Comparison of ENCODE assay signal across 10 cellular contexts in the genomic region with DNA sequence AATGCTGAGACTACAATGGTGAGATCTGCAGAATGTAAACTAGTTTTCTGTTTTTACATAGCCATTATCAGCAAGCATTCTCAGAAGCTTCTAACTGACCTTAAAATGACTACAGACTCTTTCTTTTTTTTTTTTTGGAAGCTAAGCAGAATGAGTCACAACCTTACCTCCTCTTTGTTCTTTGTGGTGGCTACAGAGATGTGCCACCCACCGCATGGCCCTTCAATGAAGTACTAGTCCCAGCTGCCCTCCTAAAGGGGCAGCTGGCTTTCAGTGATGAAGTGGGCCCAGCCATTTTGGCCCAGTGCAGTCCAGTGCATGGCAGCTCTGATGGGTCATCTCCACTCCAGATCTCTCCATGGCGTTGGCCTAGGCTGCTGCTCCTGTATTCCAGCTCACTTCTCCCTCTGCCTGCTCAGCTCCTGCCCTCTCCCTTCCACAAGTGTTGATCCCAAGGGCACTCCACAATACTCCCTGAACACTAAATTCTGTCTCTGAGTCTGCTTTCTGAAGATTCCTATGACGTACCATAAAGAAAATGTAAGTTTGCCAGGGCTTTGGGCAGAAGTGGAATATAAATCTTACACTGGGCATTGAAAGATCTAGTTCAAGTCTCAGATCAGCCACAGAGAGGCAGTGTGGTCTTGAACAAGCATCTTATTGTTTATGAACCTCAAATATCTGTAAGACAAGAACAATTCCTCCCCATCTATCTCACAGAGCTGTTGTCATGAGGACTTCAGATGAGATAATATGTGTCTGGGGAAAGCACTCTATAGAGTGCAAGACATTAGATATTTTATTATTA.
DNase-seq lines count a peak whose midpoint lies in the region; ATAC-seq and TF ChIP-seq lines count a peak whose summit lies in the region.
"Had no signal": no experiment of that assay in that cellular context is flagged by ENCODE, and none has a peak within 500 bp of the region (broad histone marks: within the 10 kb centered on the region; RNA-seq: fewer than 3 reads in every experiment).

No MANE protein-coding gene starts in this region.

- ATAC-seq in GM23338: no peak; the same call in 2 of the 3 replicates
- no peak for ATAC-seq in GM21737 (IDR thresholded peaks at IDR 0.05; ENCODE audit: unreplicated experiment)
- no peak for ATAC-seq in HG03460 (IDR thresholded peaks at IDR 0.05; ENCODE audit: unreplicated experiment)
- no peak for ATAC-seq in activated naive CD4-positive, alpha-beta T cell treated with anti-CD3 and anti-CD28 coated beads, Interleukin-2, amount 50 U/mL, for 72 hours
- ATAC-seq: K562 had no signal

- peak; percentile 25 for DNase-seq in Ammon's horn (ENCODE audit: low spot score)
- DNase-seq in GM23338 (ENCODE audit: low spot score): no peak
- DNase-seq in SK-MEL-5 (ENCODE audit: low read depth, low spot score): peak; percentile 73
- DNase-seq in left ventricle myocardium inferior: no peak
- no peak for DNase-seq in adrenal gland
- no peak for DNase-seq in activated naive CD4-positive, alpha-beta T cell treated with anti-CD3 and anti-CD28 coated beads, Interleukin-2, amount 50 U/mL, for 72 hours (ENCODE audit: low spot score in 2 of 2)
- DNase-seq: stimulated activated CD4-positive, alpha-beta T cell treated with anti-CD3 and anti-CD28 coated beads, Interleukin-1b, Interleukin-23, amount 100 ng/mL, for 48 hours had no signal

- no peaks in the 10 kb centered on the region for H4K20me1 ChIP-seq in GM23338 (replicated peaks; ENCODE audit: insufficient read depth)

- H3K79me2 ChIP-seq in GM23338 (replicated peaks; ENCODE audit: insufficient read depth): no peaks in the 10 kb centered on the region

- no peaks in the 10 kb centered on the region for H3K27me3 Mint-ChIP-seq in GM23338 (ENCODE audit: insufficient read depth, low read depth, poor library complexity)

- no peak for TF ChIP-seq POLR2A in adrenal gland (IDR thresholded peaks at IDR 0.05)

- no peaks in the 10 kb centered on the region for H3K36me3 ChIP-seq in GM23338 (ENCODE audit: insufficient read depth)
- no peaks in the 10 kb centered on the region for H3K36me3 ChIP-seq in left ventricle myocardium inferior
- no peaks in the 10 kb centered on the region for H3K36me3 ChIP-seq in adrenal gland (replicated peaks in 1 of 2)

- TF ChIP-seq CTCF in GM23338 (conservative IDR thresholded peaks at IDR 0.05; ENCODE audit: low read depth in 2 of 2) (peak; percentile 41 to 48), left ventricle myocardium inferior (IDR thresholded peaks at IDR 0.05; ENCODE audit: borderline replicate concordance) (peak; percentile 66), adrenal gland (IDR thresholded peaks at IDR 0.05) (no peak)

- 72 to 88% (median 83%) methylated on average over 3 of the region's 3 CpGs for WGBS in adrenal gland, 4 donors

- in situ Hi-C loops in SK-MEL-5 (cut with HindIII; ENCODE audit: low pct_unique_long_range_greater_than_20kb, low sequenced_read_pairs): no loop called here

- intact Hi-C loops in left ventricle myocardium inferior (cut with micrococcal nuclease): no loop called here
- intact Hi-C loops in adrenal gland (cut with DNase I): no loop called here

- no peak overlapping the region for H3K4me2 ChIP-seq in GM23338

- H3K4me3 Mint-ChIP-seq in GM23338: no peak overlapping the region

- H3K4me1 Mint-ChIP-seq in GM23338: peaks cover 20% of the 10 kb centered on the region

- H3K9me2 ChIP-seq in GM23338 (ENCODE audit: insufficient read depth): no peaks in the 10 kb centered on the region

- H3K4me3 ChIP-seq in GM23338: no peak overlapping the region
- H3K4me3 ChIP-seq in left ventricle myocardium inferior: no peak overlapping the region
- no peak overlapping the region for H3K4me3 ChIP-seq in adrenal gland
- H3K4me3 ChIP-seq: K562 had no signal

- no peaks in the 10 kb centered on the region for H3K36me3 Mint-ChIP-seq in GM23338 (ENCODE audit: low read depth)
- H3K36me3 Mint-ChIP-seq in activated naive CD4-positive, alpha-beta T cell treated with anti-CD3 and anti-CD28 coated beads, Interleukin-2, amount 50 U/mL, for 72 hours: no peaks in the 10 kb centered on the region

- H3K4me1 ChIP-seq in GM23338 (ENCODE audit: insufficient read depth): peaks cover 17% of the 10 kb centered on the region
- peaks cover 15% of the 10 kb centered on the region for H3K4me1 ChIP-seq in left ventricle myocardium inferior
- no peaks in the 10 kb centered on the region for H3K4me1 ChIP-seq in adrenal gland (replicated peaks in 1 of 2)

- no peaks in the 10 kb centered on the region for H3K9me3 Mint-ChIP-seq in GM23338
- H3K9me3 Mint-ChIP-seq in activated naive CD4-positive, alpha-beta T cell treated with anti-CD3 and anti-CD28 coated beads, Interleukin-2, amount 50 U/mL, for 72 hours: no peaks in the 10 kb centered on the region

- H3K27me3 ChIP-seq in GM23338 (ENCODE audit: insufficient read depth) (no peaks in the 10 kb centered on the region), left ventricle myocardium inferior (ENCODE audit: low read depth) (no peaks in the 10 kb centered on the region), adrenal gland (no peaks in the 10 kb centered on the region)

- H3K9me3 ChIP-seq in left ventricle myocardium inferior (replicated peaks) (no peaks in the 10 kb centered on the region), adrenal gland (replicated peaks in 1 of 3) (no peaks in the 10 kb centered on the region)

- H3K27ac ChIP-seq in GM23338 (ENCODE audit: low read depth) (no peak overlapping the region), left ventricle myocardium inferior (replicated peaks) (no peak overlapping the region), adrenal gland (no peak overlapping the region)

- peak overlapping the region; percentile 29 for H2AFZ ChIP-seq in GM23338

- H3K27ac Mint-ChIP-seq in GM23338: no peak overlapping the region
- no peak overlapping the region for H3K27ac Mint-ChIP-seq in activated naive CD4-positive, alpha-beta T cell treated with anti-CD3 and anti-CD28 coated beads, Interleukin-2, amount 50 U/mL, for 72 hours

- no peaks in the 10 kb centered on the region for H3F3A ChIP-seq in GM23338 (replicated peaks; ENCODE audit: low read depth)

TF ChIP-seq in GM23338, 12 proteins besides CTCF, POLR2A, EP300 and RAD21:
- no peak for TF ChIP-seq STAT1 (IDR thresholded peaks at IDR 0.05; ENCODE audit: unreplicated experiment)
- TF ChIP-seq NANOG (IDR thresholded peaks at IDR 0.05; ENCODE audit: borderline replicate concordance): no peak
- TF ChIP-seq, protein P1, sequence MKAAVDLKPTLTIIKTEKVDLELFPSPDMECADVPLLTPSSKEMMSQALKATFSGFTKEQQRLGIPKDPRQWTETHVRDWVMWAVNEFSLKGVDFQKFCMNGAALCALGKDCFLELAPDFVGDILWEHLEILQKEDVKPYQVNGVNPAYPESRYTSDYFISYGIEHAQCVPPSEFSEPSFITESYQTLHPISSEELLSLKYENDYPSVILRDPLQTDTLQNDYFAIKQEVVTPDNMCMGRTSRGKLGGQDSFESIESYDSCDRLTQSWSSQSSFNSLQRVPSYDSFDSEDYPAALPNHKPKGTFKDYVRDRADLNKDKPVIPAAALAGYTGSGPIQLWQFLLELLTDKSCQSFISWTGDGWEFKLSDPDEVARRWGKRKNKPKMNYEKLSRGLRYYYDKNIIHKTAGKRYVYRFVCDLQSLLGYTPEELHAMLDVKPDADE (IDR thresholded peaks at IDR 0.05): no peak
- TF ChIP-seq JUNB (IDR thresholded peaks at IDR 0.05; ENCODE audit: unreplicated experiment): no peak
- no peak for TF ChIP-seq POLR2AphosphoS5 (IDR thresholded peaks at IDR 0.05; ENCODE audit: low read depth)
- TF ChIP-seq CREB1 (CRISPR knock-in tag; IDR thresholded peaks at IDR 0.05; ENCODE audit: low read depth): no peak
- no peak for TF ChIP-seq ZNF114 (CRISPR knock-in tag; IDR thresholded peaks at IDR 0.05)
- TF ChIP-seq ZNF331 (CRISPR knock-in tag; IDR thresholded peaks at IDR 0.05; ENCODE audit: low read depth): no peak

Comparison
In these comparisons a context has a peak if more than half of its experiments do, and no peak if none do; other contexts are left out.
1. DNase-seq: peak in Ammon's horn (single experiment) and SK-MEL-5 (single experiment); none in GM23338 (single experiment), left ventricle myocardium inferior (single experiment), adrenal gland (0 of 7) and activated naive CD4-positive, alpha-beta T cell treated with anti-CD3 and anti-CD28 coated beads, Interleukin-2, amount 50 U/mL, for 72 hours (0 of 2).
2. CTCF ChIP-seq: peak in GM23338 (2 of 2) and left ventricle myocardium inferior (single experiment); none in adrenal gland (0 of 6).